26 cellular contexts compared by ENCODE assay signal in genomic region chr2:164700390-164700789, GRCh38.
DNase-seq lines count a peak whose midpoint lies in the region; ATAC-seq, FAIRE-seq and TF ChIP-seq lines count a peak whose summit lies in the region.
"Had no signal": no experiment of that assay in that cellular context is flagged by ENCODE, and none has a peak within 500 bp of the region (broad histone marks: within the 10 kb centered on the region; RNA-seq: fewer than 3 reads in every experiment).

No MANE protein-coding gene starts in this region.

- no peaks in the 10 kb centered on the region for H3K9me3 ChIP-seq in GM23248 (ENCODE audit: low read depth)
- no peaks in the 10 kb centered on the region for H3K9me3 ChIP-seq in pancreas
- no peaks in the 10 kb centered on the region for H3K9me3 ChIP-seq in right atrium auricular region
- H3K9me3 ChIP-seq: Caco-2, MG63 had no signal

- H3K27me3 ChIP-seq in GM23248 (replicated peaks; ENCODE audit: insufficient read depth) = no peaks in the 10 kb centered on the region
- H3K27me3 ChIP-seq in pancreas = no peaks in the 10 kb centered on the region
- H3K27me3 ChIP-seq in right atrium auricular region = no peaks in the 10 kb centered on the region
- H3K27me3 ChIP-seq: MG63 had no signal

- ATAC-seq in pancreas (peak in 2 of 4 donors; percentile 34), GM21576 (IDR thresholded peaks at IDR 0.05; ENCODE audit: unreplicated experiment) (no peak)
- ATAC-seq: GM12878 had no signal

- intact Hi-C loops in pancreas (cut with DNase I) = no loop called here

- no peaks in the 10 kb centered on the region for H4K20me1 ChIP-seq in GM23248 (ENCODE audit: insufficient read depth)

- H3K36me3 ChIP-seq in GM23248 (ENCODE audit: low read depth) (no peaks in the 10 kb centered on the region), pancreas (peaks cover 0 to 12% (median 4%) of the 10 kb centered on the region in 3 donors), right atrium auricular region (peaks cover 7% of the 10 kb centered on the region)
- H3K36me3 ChIP-seq: MG63 had no signal

- H3K9me2 ChIP-seq in GM23248 (ENCODE audit: insufficient read depth) = no peaks in the 10 kb centered on the region

- peak; percentile 47 for FAIRE-seq in pancreas (lab: Jason Lieb, UNC)
- FAIRE-seq: A204.1, G401.6, GM12878, H54 had no signal

- no peak for TF ChIP-seq CTCF in fibroblast of pulmonary artery (IDR thresholded peaks at IDR 0.05; ENCODE audit: low read length, missing control alignments)
- TF ChIP-seq CTCF in pancreas (IDR thresholded peaks at IDR 0.05) = no peak
- TF ChIP-seq CTCF in right atrium auricular region (IDR thresholded peaks at IDR 0.05) = no peak

- H3K27ac ChIP-seq in GM23248 = no peak overlapping the region
- no peak overlapping the region for H3K27ac ChIP-seq in pancreas
- no peak overlapping the region for H3K27ac ChIP-seq in right atrium auricular region
- H3K27ac ChIP-seq: PC-9 had no signal

- H3K79me2 ChIP-seq in GM23248 (ENCODE audit: insufficient read depth) = no peaks in the 10 kb centered on the region

- no peak overlapping the region for H2AFZ ChIP-seq in GM23248
- H2AFZ ChIP-seq: PC-9 had no signal

- in situ Hi-C loops in GM23248 (cut with MboI) = no loop called here

- DNase-seq in GM23248 = peak; percentile 35
- peak; percentile 14 for DNase-seq in astrocyte of the hippocampus (ENCODE audit: low read depth, low spot score)
- peak; percentile 18 for DNase-seq in fibroblast of pulmonary artery (ENCODE audit: low read depth)
- no peak for DNase-seq in pancreas
- DNase-seq in activated CD4-positive, CD25-positive, alpha-beta regulatory T cell treated with anti-CD3 and anti-CD28 coated beads, Interleukin-2, amount 50 U/mL, for 72 hours = no peak
- no peak for DNase-seq in right atrium auricular region (ENCODE audit: low spot score)
- DNase-seq: C1 segment of cervical spinal cord; Caco-2; CD4-positive, alpha-beta memory T cell; KBM-7; MG63; NCI-H1105 treated with DMSO at 0.1 percent for 48 hours; NCI-H146; NCI-H2029 treated with DMSO at 0.1 percent for 48 hours; NCI-H446 treated with DMSO at 0.1 percent for 48 hours; NCI-H526; NCI-H82; NK-92 treated with Interleukin-12 subunit alpha and Interleukin-12 subunit beta, amount 100 ng/mL, for 24 hours; PC-9; Right ventricle myocardium superior; RPMI8226 had no signal

- H3K4me1 ChIP-seq in GM23248 (ENCODE audit: insufficient read depth) (no peaks in the 10 kb centered on the region; the same call in 1 of the 2 replicates), pancreas (peaks cover 4 to 22% (median 18%) of the 10 kb centered on the region in 3 donors), right atrium auricular region (no peaks in the 10 kb centered on the region)

- no peak overlapping the region for H3K4me2 ChIP-seq in GM23248 (ENCODE audit: unreplicated experiment)
- H3K4me2 ChIP-seq: PC-9 had no signal

- no peak overlapping the region for H3K9ac ChIP-seq in GM23248

- H3K4me3 ChIP-seq in GM23248 (no peak overlapping the region), fibroblast of pulmonary artery (replicated peaks; ENCODE audit: low read depth, low read length) (no peak overlapping the region), pancreas (no peak overlapping the region), right atrium auricular region (no peak overlapping the region)
- H3K4me3 ChIP-seq: GM12878, MG63, PC-9 had no signal

- H3F3A ChIP-seq in GM23248 (ENCODE audit: insufficient read depth) = no peaks in the 10 kb centered on the region

- WGBS in GM23248 (ENCODE audit: low coverage in 1 of 2, low lambda C conversion rate in 2 of 2, missing lambda C conversion rate in 2 of 2), 2 experiments = 32 to 51% methylated on average over 2 of the region's 2 CpGs
- WGBS in pancreas, 2 donors = 46 to 56% methylated on average over 2 of the region's 2 CpGs

Comparison
In these comparisons a context has a peak if more than half of its experiments do, and no peak if none do; other contexts are left out.
1. DNase-seq: peak in GM23248 (single experiment), astrocyte of the hippocampus (single experiment) and fibroblast of pulmonary artery (single experiment); none in pancreas (0 of 6), activated CD4-positive, CD25-positive, alpha-beta regulatory T cell treated with anti-CD3 and anti-CD28 coated beads, Interleukin-2, amount 50 U/mL, for 72 hours (single experiment) and right atrium auricular region (single experiment).